In genomic region chr3:45479627-45480026, GRCh38 we compare ENCODE assay signal across 11 cellular contexts.
DNase-seq lines count a peak whose midpoint lies in the region; TF ChIP-seq lines count a peak whose summit lies in the region.
"Had no signal": no experiment of that assay in that cellular context is flagged by ENCODE, and none has a peak within 500 bp of the region (broad histone marks: within the 10 kb centered on the region; RNA-seq: fewer than 3 reads in every experiment).

No MANE protein-coding gene starts in this region.

- DNase-seq in HPDE6-E6E7 (ENCODE audit: extremely low spot score) (peak; percentile 14), astrocyte of the hippocampus (ENCODE audit: low read depth, low spot score) (peak; percentile 91), hepatic stellate cell (ENCODE audit: low spot score) (peak; percentile 60), COR-L47 (lab: John Stamatoyannopoulos, UW) (no peak), superior temporal gyrus (ENCODE audit: extremely low spot score) (no peak), BE2C (no peak), NCI-H1436 treated with DMSO at 0.1 percent for 48 hours (lab: John Stamatoyannopoulos, UW) (no peak)
- DNase-seq: activated T-cell treated with anti-CD3 and anti-CD28 coated beads, Interleukin-2, amount 50 U/mL, for 72 hours; GDM1; Karpas-422; NCI-H446 had no signal

- H3K36me3 ChIP-seq in BE2C = no peaks in the 10 kb centered on the region

- H3K9me3 ChIP-seq in BE2C = no peaks in the 10 kb centered on the region

- no peak for TF ChIP-seq CTCF in BE2C (IDR thresholded peaks at IDR 0.05; ENCODE audit: low read depth, low read length)

- no peaks in the 10 kb centered on the region for H3K27me3 ChIP-seq in BE2C

- peaks cover under 1% of the 10 kb centered on the region; the same call in 1 of the 2 replicates for H3K4me1 ChIP-seq in BE2C

- H3K4me3 ChIP-seq in BE2C (ENCODE audit: low read depth, low read length) = no peak overlapping the region

Comparison
In these comparisons a context has a peak if more than half of its experiments do, and no peak if none do; other contexts are left out.
1. DNase-seq: peak in HPDE6-E6E7 (single experiment), astrocyte of the hippocampus (single experiment) and hepatic stellate cell (single experiment); none in COR-L47 (single experiment), superior temporal gyrus (single experiment), BE2C (single experiment) and NCI-H1436 treated with DMSO at 0.1 percent for 48 hours (single experiment).